In genomic region chr12:12592930-12593329, GRCh38 we compare ENCODE assay signal across 16 cellular contexts. TPM values are rescaled to one million over a fixed set of nuclear protein-coding genes. Genes with fewer than 3 reads are reported as not detected.
DNase-seq lines count a peak whose midpoint lies in the region; ATAC-seq lines count a peak whose summit lies in the region.
"Had no signal": no experiment of that assay in that cellular context is flagged by ENCODE, and none has a peak within 500 bp of the region (broad histone marks: within the 10 kb centered on the region; RNA-seq: fewer than 3 reads in every experiment).

No MANE protein-coding gene starts in this region.

- peaks cover 3% of the 10 kb centered on the region for H3K4me1 Mint-ChIP-seq in T-helper 17 cell

- no peak overlapping the region for H3K27ac Mint-ChIP-seq in T-helper 17 cell
- H3K27ac Mint-ChIP-seq: activated CD4-positive, alpha-beta T cell treated with anti-CD3 and anti-CD28 coated beads, Interleukin-2, amount 10 ng/mL, durations not matched to agents 7 days and 5 days; progenitor cell of endocrine pancreas had no signal

- H3K9me3 ChIP-seq in T-helper 17 cell (ENCODE audit: control insufficient read depth, low read length, poor library complexity, severe bottlenecking): no peaks in the 10 kb centered on the region
- H3K9me3 ChIP-seq: ascending aorta had no signal

- no peak for ATAC-seq in T-helper 17 cell
- no peak for ATAC-seq in HG03139 (IDR thresholded peaks at IDR 0.05; ENCODE audit: unreplicated experiment)

- H3K27me3 Mint-ChIP-seq in T-helper 17 cell: no peaks in the 10 kb centered on the region

- no peaks in the 10 kb centered on the region for H3K36me3 Mint-ChIP-seq in T-helper 17 cell (ENCODE audit: low read depth)

- peak; percentile 37 for DNase-seq in AG08396 (ENCODE audit: low spot score)
- DNase-seq in HK-2 (ENCODE audit: unreplicated experiment): peak; percentile 8
- no peak for DNase-seq in T-helper 17 cell
- peak; percentile 35 for DNase-seq in hepatic stellate cell (ENCODE audit: low spot score)
- DNase-seq in stimulated activated CD4-positive, alpha-beta T cell treated with anti-CD3 and anti-CD28 coated beads, Interleukin-15, amount 100 ng/mL, for 24 hours: no peak
- DNase-seq in activated T-cell treated with anti-CD3 and anti-CD28 coated beads for 4 hours: no peak
- no peak for DNase-seq in RPMI8226
- DNase-seq: activated CD4-positive, alpha-beta T cell treated with anti-CD3 and anti-CD28 coated beads, Interleukin-2, amount 10 ng/mL, durations not matched to agents 7 days and 5 days; AML-193; effector CD8-positive, alpha-beta T cell; kidney; NCI-H1048; NCI-H2171 treated with DMSO at 0.1 percent for 48 hours had no signal

- H3K4me3 Mint-ChIP-seq in T-helper 17 cell: peak overlapping the region; percentile 37
- H3K4me3 Mint-ChIP-seq: activated CD4-positive, alpha-beta T cell treated with anti-CD3 and anti-CD28 coated beads, Interleukin-2, amount 10 ng/mL, durations not matched to agents 7 days and 5 days had no signal

RNA-seq across cellular contexts. Expression of gene CREBL2, which starts 18.7 kb away (rescaled TPM):
- total RNA-seq in T-helper 17 cell: 10 to 100 TPM; 25.6 to 37.2 TPM

RNA-seq across cellular contexts. Expression of gene DUSP16, which starts 30.3 kb away (rescaled TPM):
- total RNA-seq in T-helper 17 cell: 10 to 100 TPM; 81.1 to 94.8 TPM

Comparison
In these comparisons a context has a peak if more than half of its experiments do, and no peak if none do; other contexts are left out.
1. DNase-seq: peak in AG08396 (single experiment), HK-2 (single experiment) and hepatic stellate cell (single experiment); none in T-helper 17 cell (0 of 3), stimulated activated CD4-positive, alpha-beta T cell treated with anti-CD3 and anti-CD28 coated beads, Interleukin-15, amount 100 ng/mL, for 24 hours (single experiment), activated T-cell treated with anti-CD3 and anti-CD28 coated beads for 4 hours (single experiment) and RPMI8226 (single experiment).